In the genomic region with DNA sequence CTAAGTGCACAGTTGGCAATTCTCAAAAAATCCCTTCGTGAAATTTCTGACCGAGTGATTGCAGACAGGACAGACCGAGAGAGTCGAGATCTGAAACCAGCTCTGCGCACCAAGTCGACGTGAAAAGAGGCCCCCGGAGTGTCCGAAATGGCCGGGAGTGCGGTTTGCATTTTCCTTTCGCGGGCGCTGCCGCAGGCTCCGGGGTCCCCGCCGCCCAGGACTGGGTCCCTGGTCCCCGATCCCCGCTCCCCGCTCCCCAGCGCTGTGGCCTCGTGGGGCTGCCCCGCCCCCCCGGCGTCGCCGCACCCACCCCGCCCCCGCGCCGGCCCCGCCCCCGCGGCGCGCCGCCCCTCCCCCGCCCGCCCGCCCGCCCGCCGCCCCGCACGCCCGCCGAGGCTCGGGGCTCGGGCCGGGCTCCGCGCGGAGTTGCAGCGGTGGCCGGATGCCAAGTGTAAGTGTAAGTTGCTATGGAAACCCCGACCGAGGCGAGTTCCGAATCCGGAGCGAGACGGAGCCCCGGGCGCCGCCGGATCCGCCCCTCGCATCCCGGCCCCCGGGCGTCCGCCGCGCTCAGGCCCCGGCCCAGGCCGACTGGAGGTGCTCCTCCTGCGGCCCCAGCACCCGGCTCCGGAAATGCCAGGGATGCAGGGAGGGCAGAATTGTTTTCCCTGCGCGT, we compare ENCODE assay signal across 8 cellular contexts. TPM values are rescaled to one million over a fixed set of nuclear protein-coding genes. Genes with fewer than 3 reads are reported as not detected.
A peak's percentile ranks its signal among the peaks of the same experiment; 100 is the strongest.
DNase-seq lines count a peak whose midpoint lies in the region; ATAC-seq and TF ChIP-seq lines count a peak whose summit lies in the region.

No MANE protein-coding gene starts in this region.

- ATAC-seq in HG03196 (IDR thresholded peaks at IDR 0.05; ENCODE audit: unreplicated experiment) (peak; percentile 51), thoracic aorta (ENCODE audit: insufficient number of reproducible peaks, low FRiP score, low read depth) (peak; percentile 46)

- H3K27me3 Mint-ChIP-seq in activated T-helper 1 cell treated with anti-CD3 and anti-CD28 coated beads, Interleukin-12 subunit alpha, Interleukin-12 subunit beta, Interleukin-2, Interleukin-4 antibody, amounts not matched to agents 30 ng/mL and 10 ng/mL and 1 ng/mL, durations not matched to agents 14 hours and 24 hours and 36 hours (ENCODE audit: insufficient read depth), result peaks cover 32% of the 10 kb centered on the region

- no peak for TF ChIP-seq EP300 in esophagus muscularis mucosa (IDR thresholded peaks at IDR 0.05)

- no peaks in the 10 kb centered on the region for H3K9me3 ChIP-seq in esophagus muscularis mucosa
- no peaks in the 10 kb centered on the region for H3K9me3 ChIP-seq in mucosa of rectum (ENCODE audit: control insufficient read depth in 2 of 2, low read length in 2 of 2)
- no peaks in the 10 kb centered on the region for H3K9me3 ChIP-seq in thoracic aorta

- peak overlapping the region; percentile 76 for H3K27ac Mint-ChIP-seq in activated T-helper 1 cell treated with anti-CD3 and anti-CD28 coated beads, Interleukin-12 subunit alpha, Interleukin-12 subunit beta, Interleukin-2, Interleukin-4 antibody, amounts not matched to agents 30 ng/mL and 10 ng/mL and 1 ng/mL, durations not matched to agents 14 hours and 24 hours and 36 hours

- H3K4me3 ChIP-seq in esophagus muscularis mucosa (peak overlapping the region; percentile 63 to 80 (median 66)), mucosa of rectum (ENCODE audit: low read length in 2 of 2) (peak overlapping the region; percentile 72 to 82), thoracic aorta (peak overlapping the region; percentile 83)

- no peaks in the 10 kb centered on the region for H3K27me3 ChIP-seq in esophagus muscularis mucosa
- H3K27me3 ChIP-seq in mucosa of rectum (ENCODE audit: control insufficient read depth in 2 of 2, insufficient read depth in 2 of 2, low read length in 2 of 2), result peaks cover 16 to 28% of the 10 kb centered on the region in 2 donors
- H3K27me3 ChIP-seq in thoracic aorta (replicated peaks; ENCODE audit: insufficient read depth), result no peaks in the 10 kb centered on the region

- H3K27ac ChIP-seq in esophagus muscularis mucosa (replicated peaks in 1 of 4) (peak overlapping the region; percentile 73 to 85 (median 82)), mucosa of rectum (ENCODE audit: low read depth in 2 of 2, low read length in 2 of 2) (peak overlapping the region in 1 of 2 donors; percentile 35), thoracic aorta (peak overlapping the region; percentile 10 to 59)

- 0% methylated on average over 16 of the region's 82 CpGs for WGBS in esophagus muscularis mucosa

- H3K9me3 Mint-ChIP-seq in activated T-helper 1 cell treated with anti-CD3 and anti-CD28 coated beads, Interleukin-12 subunit alpha, Interleukin-12 subunit beta, Interleukin-2, Interleukin-4 antibody, amounts not matched to agents 30 ng/mL and 10 ng/mL and 1 ng/mL, durations not matched to agents 14 hours and 24 hours and 36 hours, result no peaks in the 10 kb centered on the region

- intact Hi-C loops in activated T-helper 1 cell treated with anti-CD3 and anti-CD28 coated beads, Interleukin-12 subunit alpha, Interleukin-12 subunit beta, Interleukin-2, Interleukin-4 antibody, amounts not matched to agents 30 ng/mL and 10 ng/mL and 1 ng/mL, durations not matched to agents 14 hours and 24 hours and 36 hours (cut with micrococcal nuclease), result loop anchor here (1.0 to 2.0 kb wide), 3 partner anchors 8 to 323 kb away; partner anchors contain the start of gene DNAJC1
- intact Hi-C loops in esophagus muscularis mucosa (cut with DNase I), result loop anchor here (10.0 kb wide), 1 partner anchor 389 kb away; the partner anchor contains the start of gene PIP4K2A

- H3K4me3 Mint-ChIP-seq in activated T-helper 1 cell treated with anti-CD3 and anti-CD28 coated beads, Interleukin-12 subunit alpha, Interleukin-12 subunit beta, Interleukin-2, Interleukin-4 antibody, amounts not matched to agents 30 ng/mL and 10 ng/mL and 1 ng/mL, durations not matched to agents 14 hours and 24 hours and 36 hours, result peak overlapping the region; percentile 90

- H3K36me3 ChIP-seq in esophagus muscularis mucosa (peaks cover 14 to 39% (median 25%) of the 10 kb centered on the region in 4 donors), mucosa of rectum (ENCODE audit: control insufficient read depth in 2 of 2, insufficient read depth in 2 of 2, low read length in 2 of 2) (peaks cover 11 to 17% of the 10 kb centered on the region in 2 donors), thoracic aorta (peaks cover 14% of the 10 kb centered on the region)

- no peak for TF ChIP-seq POLR2A in esophagus muscularis mucosa (IDR thresholded peaks at IDR 0.05; ENCODE audit: low read depth)

- peak in 8 of 14 donors; percentile 10 to 65 (median 56) for DNase-seq in C1 segment of cervical spinal cord (lab: John Stamatoyannopoulos, UW)
- peak; percentile 70 for DNase-seq in GM19238 (ENCODE audit: insufficient read length, low spot score)
- DNase-seq in OCI-M1 (lab: John Stamatoyannopoulos, UW), result peak; percentile 65
- DNase-seq in activated T-helper 1 cell treated with anti-CD3 and anti-CD28 coated beads, Interleukin-12 subunit alpha, Interleukin-12 subunit beta, Interleukin-2, Interleukin-4 antibody, amounts not matched to agents 30 ng/mL and 10 ng/mL and 1 ng/mL, durations not matched to agents 14 hours and 24 hours and 36 hours (ENCODE audit: low spot score), result peak; percentile 66
- DNase-seq in esophagus muscularis mucosa (ENCODE audit: extremely low spot score), result no peak
- DNase-seq in thoracic aorta (ENCODE audit: low spot score), result no peak

- peaks cover 43% of the 10 kb centered on the region for H3K4me1 Mint-ChIP-seq in activated T-helper 1 cell treated with anti-CD3 and anti-CD28 coated beads, Interleukin-12 subunit alpha, Interleukin-12 subunit beta, Interleukin-2, Interleukin-4 antibody, amounts not matched to agents 30 ng/mL and 10 ng/mL and 1 ng/mL, durations not matched to agents 14 hours and 24 hours and 36 hours (ENCODE audit: low read depth)

- TF ChIP-seq CTCF in esophagus muscularis mucosa (IDR thresholded peaks at IDR 0.05) (no peak), thoracic aorta (IDR thresholded peaks at IDR 0.05) (no peak)

- H3K4me1 ChIP-seq in esophagus muscularis mucosa (peaks cover 37 to 47% (median 43%) of the 10 kb centered on the region in 4 donors), mucosa of rectum (ENCODE audit: control insufficient read depth in 2 of 2, insufficient read depth in 2 of 2, low read length in 2 of 2) (peaks cover 14 to 25% of the 10 kb centered on the region in 2 donors), thoracic aorta (ENCODE audit: control insufficient read depth in 1 of 2, low read depth in 2 of 2) (peaks cover 15 to 34% of the 10 kb centered on the region in 2 donors)

- H3K9ac ChIP-seq in mucosa of rectum (ENCODE audit: low read depth in 1 of 2, low read length in 2 of 2), result peak overlapping the region; percentile 58 to 72

- H3K36me3 Mint-ChIP-seq in activated T-helper 1 cell treated with anti-CD3 and anti-CD28 coated beads, Interleukin-12 subunit alpha, Interleukin-12 subunit beta, Interleukin-2, Interleukin-4 antibody, amounts not matched to agents 30 ng/mL and 10 ng/mL and 1 ng/mL, durations not matched to agents 14 hours and 24 hours and 36 hours (ENCODE audit: low read depth), result peaks cover 40% of the 10 kb centered on the region

RNA-seq across cellular contexts. Expression of gene BMI1, which starts 4.5 kb away (rescaled TPM):
- total RNA-seq in activated T-helper 1 cell treated with anti-CD3 and anti-CD28 coated beads, Interleukin-12 subunit alpha, Interleukin-12 subunit beta, Interleukin-2, Interleukin-4 antibody, amounts not matched to agents 30 ng/mL and 10 ng/mL and 1 ng/mL, durations not matched to agents 14 hours and 24 hours and 36 hours, result 59.3 and 66.5 TPM in 2 replicates
- total RNA-seq in esophagus muscularis mucosa (100 to 1,000 TPM in 2 of 4 donors, 10 to 100 TPM in 2; 74.4 to 106 (median 89.4) TPM), thoracic aorta (10 to 100 TPM; 55.9 to 79.4 TPM)

RNA-seq across cellular contexts. Expression of gene COMMD3, which starts 9.2 kb away (rescaled TPM):
- 78.7 and 84.4 TPM in 2 replicates for total RNA-seq in activated T-helper 1 cell treated with anti-CD3 and anti-CD28 coated beads, Interleukin-12 subunit alpha, Interleukin-12 subunit beta, Interleukin-2, Interleukin-4 antibody, amounts not matched to agents 30 ng/mL and 10 ng/mL and 1 ng/mL, durations not matched to agents 14 hours and 24 hours and 36 hours
- 10 to 100 TPM; 25.5 to 41.1 (median 31.5) TPM for total RNA-seq in esophagus muscularis mucosa
- total RNA-seq in thoracic aorta, result 10 to 100 TPM; 12.6 to 90.4 TPM

RNA-seq across cellular contexts. Expression of gene SPAG6, which starts 19.9 kb away (rescaled TPM):
- total RNA-seq in activated T-helper 1 cell treated with anti-CD3 and anti-CD28 coated beads, Interleukin-12 subunit alpha, Interleukin-12 subunit beta, Interleukin-2, Interleukin-4 antibody, amounts not matched to agents 30 ng/mL and 10 ng/mL and 1 ng/mL, durations not matched to agents 14 hours and 24 hours and 36 hours, result 0.18 TPM in 1 of 2 replicates, not detected in the other
- total RNA-seq in esophagus muscularis mucosa, result under 1 TPM in 1 of 4 donors, not detected in 3; 0.19 TPM
- not detected for total RNA-seq in thoracic aorta

Comparison
In these comparisons a context has a peak if more than half of its experiments do, and no peak if none do; other contexts are left out.
1. DNase-seq: peak in C1 segment of cervical spinal cord (8 of 14), GM19238 (single experiment), OCI-M1 (single experiment) and activated T-helper 1 cell treated with anti-CD3 and anti-CD28 coated beads, Interleukin-12 subunit alpha, Interleukin-12 subunit beta, Interleukin-2, Interleukin-4 antibody, amounts not matched to agents 30 ng/mL and 10 ng/mL and 1 ng/mL, durations not matched to agents 14 hours and 24 hours and 36 hours (single experiment); none in esophagus muscularis mucosa (single experiment) and thoracic aorta (single experiment).
2. Peak in every context shown above with its lines, with median percentiles within 50 percentile points of each other: H3K4me3 ChIP-seq.